20 cellular contexts compared by ENCODE assay signal in genomic region chr6:401239-401993, GRCh38. TPM values are rescaled to one million over a fixed set of nuclear protein-coding genes. Genes with fewer than 3 reads are reported as not detected.
DNase-seq lines count a peak whose midpoint lies in the region; ATAC-seq, FAIRE-seq and TF ChIP-seq lines count a peak whose summit lies in the region.
"Had no signal": no experiment of that assay in that cellular context is flagged by ENCODE, and none has a peak within 500 bp of the region (broad histone marks: within the 10 kb centered on the region; RNA-seq: fewer than 3 reads in every experiment).

No MANE protein-coding gene starts in this region.

- no peaks in the 10 kb centered on the region for H3K9me3 ChIP-seq in HepG2 (ENCODE audit: low read length)
- no peaks in the 10 kb centered on the region for H3K9me3 ChIP-seq in right lobe of liver
- H3K9me3 ChIP-seq: Peyer's patch, thyroid gland had no signal

- no peak for TF ChIP-seq EP300 in HepG2 (IDR thresholded peaks at IDR 0.05; ENCODE audit: low read depth in 2 of 2, low read length in 2 of 2)
- TF ChIP-seq EP300 in HepG2 (CRISPR knock-in tag; IDR thresholded peaks at IDR 0.05; ENCODE audit: borderline replicate concordance), result no peak

- no peak for FAIRE-seq in HepG2 (lab: Jason Lieb, UNC)

- no peaks in the 10 kb centered on the region for H3K4me1 ChIP-seq in HepG2 (ENCODE audit: insufficient read depth, low read length)
- no peaks in the 10 kb centered on the region for H3K4me1 ChIP-seq in right lobe of liver
- H3K4me1 ChIP-seq: parathyroid adenoma, thyroid gland had no signal

- BruUV-seq in HepG2 (replicated peaks; lab: Mats Ljungman, UMichigan), result no TSS peak

- H3K79me2 ChIP-seq in HepG2 (ENCODE audit: insufficient read depth, low read length), result no peaks in the 10 kb centered on the region
- H3K79me2 ChIP-seq: parathyroid adenoma had no signal

- H3K27me3 ChIP-seq in HepG2 (ENCODE audit: control insufficient read depth in 1 of 2, insufficient read depth in 2 of 2, low read length in 2 of 2) (peaks cover 8 to 80% of the 10 kb centered on the region in 2 experiments), right lobe of liver (peaks cover 0 to 9% of the 10 kb centered on the region in 2 donors)
- H3K27me3 ChIP-seq: Peyer's patch, thyroid gland had no signal

- H3K27ac ChIP-seq in HepG2 (ENCODE audit: extremely low read length, insufficient read depth, low read length), result no peak overlapping the region
- no peak overlapping the region for H3K27ac ChIP-seq in right lobe of liver
- H3K27ac ChIP-seq: parathyroid adenoma, thyroid gland had no signal

- H3K4me3 ChIP-seq in HepG2 (replicated peaks in 1 of 3; ENCODE audit: insufficient read depth in 1 of 3, low read depth in 2 of 3, low read length in 3 of 3) (no peak overlapping the region; a peak in 1 of 6 replicates), right lobe of liver (no peak overlapping the region)
- H3K4me3 ChIP-seq: Peyer's patch, thyroid gland had no signal

- H3K36me3 ChIP-seq in HepG2 (replicated peaks in 1 of 2; ENCODE audit: control insufficient read depth in 1 of 2, insufficient read depth in 2 of 2, low read length in 2 of 2), result no peaks in the 10 kb centered on the region
- no peaks in the 10 kb centered on the region for H3K36me3 ChIP-seq in right lobe of liver
- H3K36me3 ChIP-seq: Peyer's patch, thyroid gland had no signal

- in situ Hi-C loops in HepG2 (cut with HindIII; ENCODE audit: extremely low pct_ligation_motif_present, low pct_unique_long_range_greater_than_20kb), result no loop called here

- H3K4me3 Mint-ChIP-seq in activated T-helper 1 cell treated with anti-CD3 and anti-CD28 coated beads, Interleukin-12 subunit alpha, Interleukin-12 subunit beta, Interleukin-2, Interleukin-4 antibody, amounts not matched to agents 30 ng/mL and 10 ng/mL and 1 ng/mL, durations not matched to agents 14 hours and 24 hours and 36 hours, result peak overlapping the region; percentile 81
- H3K4me3 Mint-ChIP-seq in stimulated activated naive CD8-positive, alpha-beta T cell treated with anti-CD3 and anti-CD28 coated beads, Interleukin-15, amount 100 ng/mL, for 72 hours, result peak overlapping the region; percentile 80 to 88
- H3K4me3 Mint-ChIP-seq in mesothelial cell of epicardium, result no peak overlapping the region
- H3K4me3 Mint-ChIP-seq: central memory CD8-positive, alpha-beta T cell had no signal

- TF ChIP-seq CTCF in HepG2 (CRISPR knock-in tag; IDR thresholded peaks at IDR 0.05) (peak; percentile 32), right lobe of liver (IDR thresholded peaks at IDR 0.05) (no peak), mesothelial cell of epicardium (IDR thresholded peaks at IDR 0.05; ENCODE audit: unreplicated experiment) (no peak)

- POLR2A ChIA-PET in HepG2 (lab: Yijun Ruan, JAX), result no interaction called here

- CTCF ChIA-PET in HepG2 (lab: Yijun Ruan, JAX; ENCODE audit: low intra/inter-chr PET ratio, low total read pairs), result no interaction called here

- TF ChIP-seq POLR2A in HepG2 (IDR thresholded peaks at IDR 0.05; ENCODE audit: insufficient read depth in 1 of 2, low read depth in 2 of 2, low read length in 2 of 2) (no peak), right lobe of liver (IDR thresholded peaks at IDR 0.05) (no peak), GM19099 (IDR thresholded peaks at IDR 0.05; ENCODE audit: extremely low read depth, insufficient read length, low read depth) (peak; percentile 61)

- no peak overlapping the region for H3K9ac ChIP-seq in HepG2 (ENCODE audit: insufficient read depth, low read depth, low read length)
- H3K9ac ChIP-seq: parathyroid adenoma had no signal

- H3K27ac Mint-ChIP-seq in activated T-helper 1 cell treated with anti-CD3 and anti-CD28 coated beads, Interleukin-12 subunit alpha, Interleukin-12 subunit beta, Interleukin-2, Interleukin-4 antibody, amounts not matched to agents 30 ng/mL and 10 ng/mL and 1 ng/mL, durations not matched to agents 14 hours and 24 hours and 36 hours, result peak overlapping the region; percentile 91
- H3K27ac Mint-ChIP-seq in stimulated activated naive CD8-positive, alpha-beta T cell treated with anti-CD3 and anti-CD28 coated beads, Interleukin-15, amount 100 ng/mL, for 72 hours, result peak overlapping the region; percentile 87 to 95
- no peak overlapping the region for H3K27ac Mint-ChIP-seq in mesothelial cell of epicardium

- peaks cover 91% of the 10 kb centered on the region for H3K36me3 Mint-ChIP-seq in activated T-helper 1 cell treated with anti-CD3 and anti-CD28 coated beads, Interleukin-12 subunit alpha, Interleukin-12 subunit beta, Interleukin-2, Interleukin-4 antibody, amounts not matched to agents 30 ng/mL and 10 ng/mL and 1 ng/mL, durations not matched to agents 14 hours and 24 hours and 36 hours (ENCODE audit: low read depth)
- H3K36me3 Mint-ChIP-seq in mesothelial cell of epicardium, result no peaks in the 10 kb centered on the region

- no peak for TF ChIP-seq RAD21 in HepG2 (CRISPR knock-in tag; IDR thresholded peaks at IDR 0.05)

- H3K4me2 ChIP-seq in HepG2 (ENCODE audit: low read depth, low read length), result no peak overlapping the region

- 32% methylated on average over 26 of the region's 27 CpGs for WGBS in HepG2 (ENCODE audit: low lambda C conversion rate)
- 51% methylated on average over 9 of the region's 27 CpGs for WGBS in right lobe of liver (ENCODE audit: insufficient coverage, low coverage, low lambda C conversion rate, missing lambda C conversion rate)

- DNase-seq in HepG2 (ENCODE audit: low spot score) (no peak), right lobe of liver (no peak), mesothelial cell of epicardium (ENCODE audit: low spot score in 2 of 2, unreplicated experiment in 2 of 2) (no peak)
- DNase-seq in activated T-helper 1 cell treated with anti-CD3 and anti-CD28 coated beads, Interleukin-12 subunit alpha, Interleukin-12 subunit beta, Interleukin-2, Interleukin-4 antibody, amounts not matched to agents 30 ng/mL and 10 ng/mL and 1 ng/mL, durations not matched to agents 14 hours and 24 hours and 36 hours (ENCODE audit: low spot score), result no peak
- no peak for DNase-seq in stimulated activated naive CD8-positive, alpha-beta T cell treated with anti-CD3 and anti-CD28 coated beads, Interleukin-15, amount 100 ng/mL, for 72 hours
- DNase-seq: AML-193; effector CD8-positive, alpha-beta T cell; GF-D8; Kasumi-1; NCI-H1417; NCI-H748 treated with DMSO at 0.1 percent for 48 hours; Peyer's patch; stimulated activated CD4-positive, alpha-beta T cell treated with anti-CD3 and anti-CD28 coated beads, Interleukin-4, amount 100 ng/mL, for 1 hour; thyroid gland had no signal

- H4K20me1 ChIP-seq in HepG2 (ENCODE audit: insufficient read depth, low read length), result 0 out of 2 replicates have a peak, but pooled peaks cover 3% of the 10 kb centered on the region

- no peaks in the 10 kb centered on the region for H3K27me3 Mint-ChIP-seq in activated T-helper 1 cell treated with anti-CD3 and anti-CD28 coated beads, Interleukin-12 subunit alpha, Interleukin-12 subunit beta, Interleukin-2, Interleukin-4 antibody, amounts not matched to agents 30 ng/mL and 10 ng/mL and 1 ng/mL, durations not matched to agents 14 hours and 24 hours and 36 hours (ENCODE audit: insufficient read depth)
- no peaks in the 10 kb centered on the region for H3K27me3 Mint-ChIP-seq in stimulated activated naive CD8-positive, alpha-beta T cell treated with anti-CD3 and anti-CD28 coated beads, Interleukin-15, amount 100 ng/mL, for 72 hours
- H3K27me3 Mint-ChIP-seq in mesothelial cell of epicardium (ENCODE audit: low read depth), result peaks cover 90% of the 10 kb centered on the region
- H3K27me3 Mint-ChIP-seq: central memory CD8-positive, alpha-beta T cell had no signal

- H2AFZ ChIP-seq in HepG2 (ENCODE audit: low read length), result no peak overlapping the region
- H2AFZ ChIP-seq: parathyroid adenoma had no signal

- peaks cover 92% of the 10 kb centered on the region for H3K4me1 Mint-ChIP-seq in activated T-helper 1 cell treated with anti-CD3 and anti-CD28 coated beads, Interleukin-12 subunit alpha, Interleukin-12 subunit beta, Interleukin-2, Interleukin-4 antibody, amounts not matched to agents 30 ng/mL and 10 ng/mL and 1 ng/mL, durations not matched to agents 14 hours and 24 hours and 36 hours (ENCODE audit: low read depth)
- peaks cover 96% of the 10 kb centered on the region for H3K4me1 Mint-ChIP-seq in stimulated activated naive CD8-positive, alpha-beta T cell treated with anti-CD3 and anti-CD28 coated beads, Interleukin-15, amount 100 ng/mL, for 72 hours
- no peaks in the 10 kb centered on the region for H3K4me1 Mint-ChIP-seq in mesothelial cell of epicardium

- ATAC-seq in HepG2, result peak; percentile 77
- no peak for ATAC-seq in right lobe of liver
- ATAC-seq in stimulated activated naive CD8-positive, alpha-beta T cell treated with anti-CD3 and anti-CD28 coated beads, Interleukin-15, amount 100 ng/mL, for 72 hours, result no peak
- ATAC-seq in GM21723 (IDR thresholded peaks at IDR 0.05; ENCODE audit: unreplicated experiment), result no peak
- ATAC-seq in HG02884 (IDR thresholded peaks at IDR 0.05; ENCODE audit: unreplicated experiment), result no peak
- ATAC-seq: HCT116 had no signal

- no peaks in the 10 kb centered on the region for H3K9me3 Mint-ChIP-seq in activated T-helper 1 cell treated with anti-CD3 and anti-CD28 coated beads, Interleukin-12 subunit alpha, Interleukin-12 subunit beta, Interleukin-2, Interleukin-4 antibody, amounts not matched to agents 30 ng/mL and 10 ng/mL and 1 ng/mL, durations not matched to agents 14 hours and 24 hours and 36 hours
- H3K9me3 Mint-ChIP-seq in stimulated activated naive CD8-positive, alpha-beta T cell treated with anti-CD3 and anti-CD28 coated beads, Interleukin-15, amount 100 ng/mL, for 72 hours, result no peaks in the 10 kb centered on the region
- no peaks in the 10 kb centered on the region for H3K9me3 Mint-ChIP-seq in mesothelial cell of epicardium
- H3K9me3 Mint-ChIP-seq: central memory CD8-positive, alpha-beta T cell had no signal

- intact Hi-C loops in HepG2 (cut with micrococcal nuclease; ENCODE audit: unreplicated experiment), result no loop called here
- intact Hi-C loops in right lobe of liver (cut with DNase I), result no loop called here
- intact Hi-C loops in activated T-helper 1 cell treated with anti-CD3 and anti-CD28 coated beads, Interleukin-12 subunit alpha, Interleukin-12 subunit beta, Interleukin-2, Interleukin-4 antibody, amounts not matched to agents 30 ng/mL and 10 ng/mL and 1 ng/mL, durations not matched to agents 14 hours and 24 hours and 36 hours (cut with micrococcal nuclease), result loop anchor here (5.0 kb wide), 1 partner anchor 996 kb away; no protein-coding TSS in a partner anchor

RNA-seq across cellular contexts. Expression of gene IRF4, which starts 9.9 kb away (rescaled TPM):
- 0.07 and 0.09 TPM in 2 replicates for total RNA-seq in HepG2 (2016; rRNA removed; fragmentation: Illumina TruSeq; extraction: Trizol)
- not detected in 2 replicates for total RNA-seq in HepG2 (2016; cell fraction: cytosol; rRNA removed; fragmentation: Illumina TruSeq; extraction: Trizol; ENCODE audit: low read depth)
- 0.06 and 0.13 TPM in 2 replicates for total RNA-seq in HepG2 (2016; cell fraction: insoluble cytoplasmic fraction; rRNA removed; fragmentation: Illumina TruSeq; extraction: Trizol)
- total RNA-seq in HepG2 (2016; cell fraction: membrane; rRNA removed; fragmentation: Illumina TruSeq; extraction: Trizol), result 0.19 and 0.21 TPM in 2 replicates
- 0.09 TPM in 1 of 2 replicates, not detected in the other for total RNA-seq in HepG2 (2016; cell fraction: nucleus; rRNA removed; fragmentation: Illumina TruSeq; extraction: Trizol)
- 0.07 TPM in 2 replicates for polyA plus RNA-seq in HepG2 (2011; rRNA removed)
- 0.04 and 0.24 TPM in 2 replicates for polyA plus RNA-seq in HepG2 (2011; cell fraction: cytosol; rRNA removed)
- polyA plus RNA-seq in HepG2 (2011; cell fraction: nucleus; rRNA removed), result 0.16 and 0.51 TPM in 2 replicates
- 0.04 and 0.11 TPM in 2 replicates for polyA plus RNA-seq in HepG2 (2012)
- not detected in 2 replicates for polyA plus RNA-seq in HepG2 (2016; cell fraction: cytosol; fragmentation: Illumina TruSeq; extraction: Trizol; ENCODE audit: low read depth)
- polyA plus RNA-seq in HepG2 (2016; cell fraction: insoluble cytoplasmic fraction; fragmentation: Illumina TruSeq; extraction: Trizol; ENCODE audit: low read depth), result 0.09 and 0.10 TPM in 2 replicates
- polyA plus RNA-seq in HepG2 (2016; cell fraction: membrane; fragmentation: Illumina TruSeq; extraction: Trizol; ENCODE audit: low read depth), result 0.03 and 0.05 TPM in 2 replicates
- 0.11 and 0.30 TPM in 2 replicates for polyA plus RNA-seq in HepG2 (2016; cell fraction: nucleus; fragmentation: Illumina TruSeq; extraction: Trizol; ENCODE audit: insufficient read depth, low read depth)
- 0.72 TPM in 1 of 2 replicates, not detected in the other for polyA minus RNA-seq in HepG2 (2011; rRNA and poly(A)+ RNA removed; ENCODE audit: low replicate concordance)
- not detected in 2 replicates for polyA minus RNA-seq in HepG2 (2011; cell fraction: cytosol; rRNA and poly(A)+ RNA removed)
- 0.12 and 0.13 TPM in 2 replicates for polyA minus RNA-seq in HepG2 (2011; cell fraction: nucleus; rRNA and poly(A)+ RNA removed)
- 1 to 10 TPM in 4 of 6 experiments, under 1 TPM in 2; 0.24 to 5.0 (median 1.6) TPM for total RNA-seq in right lobe of liver
- total RNA-seq in activated T-helper 1 cell treated with anti-CD3 and anti-CD28 coated beads, Interleukin-12 subunit alpha, Interleukin-12 subunit beta, Interleukin-2, Interleukin-4 antibody, amounts not matched to agents 30 ng/mL and 10 ng/mL and 1 ng/mL, durations not matched to agents 14 hours and 24 hours and 36 hours, result 911 and 929 TPM in 2 replicates
- 0.11 TPM in 1 of 3 replicates, not detected in the others for total RNA-seq in mesothelial cell of epicardium

Comparison
In these comparisons a context has a peak if more than half of its experiments do, and no peak if none do; other contexts are left out.
1. RNA of gene IRF4, which starts 9.9 kb away (total RNA-seq): 911 to 929 TPM in activated T-helper 1 cell treated with anti-CD3 and anti-CD28 coated beads, Interleukin-12 subunit alpha, Interleukin-12 subunit beta, Interleukin-2, Interleukin-4 antibody, amounts not matched to agents 30 ng/mL and 10 ng/mL and 1 ng/mL, durations not matched to agents 14 hours and 24 hours and 36 hours; 0.24 to 5.0 TPM in right lobe of liver, 0.06 to 0.21 TPM in HepG2 and 0.11 TPM in mesothelial cell of epicardium; every median in the first group is over 100 times any median in the second.